In genomic region chr7:40700653-40701475, GRCh38 we compare ENCODE assay signal across 1 cellular context.
TF ChIP-seq lines count a peak whose summit lies in the region.

No MANE protein-coding gene starts in this region.

TF ChIP-seq in GM23338, 12 proteins besides CTCF, POLR2A, EP300 and RAD21 (continued from another document):
- TF ChIP-seq ZNF462 (CRISPR knock-in tag; IDR thresholded peaks at IDR 0.05) (no peak), STAT1 (IDR thresholded peaks at IDR 0.05; ENCODE audit: unreplicated experiment) (no peak), EZH2 (IDR thresholded peaks at IDR 0.05; ENCODE audit: low read depth, unreplicated experiment) (no peak), ETS1 (IDR thresholded peaks at IDR 0.05) (no peak), EZH2phosphoT487 (IDR thresholded peaks at IDR 0.05; ENCODE audit: unreplicated experiment) (no peak), NANOG (IDR thresholded peaks at IDR 0.05; ENCODE audit: borderline replicate concordance) (no peak)
